ENCODE assay signal across 7 cellular contexts in genomic region chr5:56148453-56148971, GRCh38.
DNase-seq lines count a peak whose midpoint lies in the region; ATAC-seq and TF ChIP-seq lines count a peak whose summit lies in the region.

No MANE protein-coding gene starts in this region.

- no peak overlapping the region for H3K4me3 ChIP-seq in mucosa of descending colon

- ATAC-seq in GM19324 (IDR thresholded peaks at IDR 0.05; ENCODE audit: low FRiP score, unreplicated experiment) (peak; percentile 82), HG03060 (IDR thresholded peaks at IDR 0.05; ENCODE audit: low read depth, unreplicated experiment) (peak; percentile 79), mucosa of descending colon (peak; percentile 74), WTC11 (no peak)

- CTCF ChIA-PET in WTC11 (lab: Charles Lee), result interaction anchor here (0.7 kb wide), 1 partner anchor 311 kb away, joined by 5 read pairs; no protein-coding TSS in a partner anchor

- H3K36me3 Mint-ChIP-seq in WTC11 (no peaks in the 10 kb centered on the region), chondrocyte (ENCODE audit: low read depth) (no peaks in the 10 kb centered on the region)

- DNase-seq in NCI-H82 (lab: John Stamatoyannopoulos, UW) (peak; percentile 55), mucosa of descending colon (no peak), NCI-H146 (lab: John Stamatoyannopoulos, UW) (no peak), WTC11 (ENCODE audit: low spot score) (no peak), chondrocyte (ENCODE audit: low spot score) (no peak)

- H3K9me3 Mint-ChIP-seq in WTC11 (no peaks in the 10 kb centered on the region), chondrocyte (ENCODE audit: low read depth) (no peaks in the 10 kb centered on the region)

- H3K4me1 Mint-ChIP-seq in WTC11, result 0 out of 2 replicates have a peak, but pooled peaks cover 5% of the 10 kb centered on the region
- H3K4me1 Mint-ChIP-seq in chondrocyte (ENCODE audit: low read depth), result peaks cover 22% of the 10 kb centered on the region

- no peaks in the 10 kb centered on the region for H3K4me1 ChIP-seq in mucosa of descending colon (ENCODE audit: low read depth)

- no peak for TF ChIP-seq CTCF in mucosa of descending colon (IDR thresholded peaks at IDR 0.05)
- TF ChIP-seq CTCF in WTC11 (IDR thresholded peaks at IDR 0.05), result no peak
- no peak for TF ChIP-seq CTCF in chondrocyte (IDR thresholded peaks at IDR 0.05)

- no peak overlapping the region for H3K27ac Mint-ChIP-seq in WTC11
- H3K27ac Mint-ChIP-seq in chondrocyte (ENCODE audit: unreplicated experiment), result no peak overlapping the region

- no peak overlapping the region for H3K4me3 Mint-ChIP-seq in WTC11
- no peak overlapping the region for H3K4me3 Mint-ChIP-seq in chondrocyte (ENCODE audit: unreplicated experiment)

- intact Hi-C loops in mucosa of descending colon (cut with DNase I, micrococcal nuclease), result no loop called here

- POLR2A ChIA-PET in WTC11 (lab: Charles Lee), result no interaction called here

- H3K27me3 Mint-ChIP-seq in WTC11 (ENCODE audit: low read depth), result no peaks in the 10 kb centered on the region
- H3K27me3 Mint-ChIP-seq in chondrocyte (ENCODE audit: low read depth), result no peaks in the 10 kb centered on the region

- H3K36me3 ChIP-seq in mucosa of descending colon (ENCODE audit: low read depth), result no peaks in the 10 kb centered on the region

- H3K9me3 ChIP-seq in mucosa of descending colon, result no peaks in the 10 kb centered on the region

TF ChIP-seq in WTC11, 78 proteins besides CTCF, POLR2A, EP300 and RAD21:
- TF ChIP-seq HMGXB4 (CRISPR knock-in tag; IDR thresholded peaks at IDR 0.05), result no peak
- TF ChIP-seq ZNF232 (CRISPR knock-in tag; IDR thresholded peaks at IDR 0.05), result no peak
